11 cellular contexts compared by ENCODE assay signal in genomic region chr9:129473523-129474244, GRCh38.
DNase-seq lines count a peak whose midpoint lies in the region; ATAC-seq and TF ChIP-seq lines count a peak whose summit lies in the region.
"Had no signal": no experiment of that assay in that cellular context is flagged by ENCODE, and none has a peak within 500 bp of the region (broad histone marks: within the 10 kb centered on the region; RNA-seq: fewer than 3 reads in every experiment).

No MANE protein-coding gene starts in this region.

- intact Hi-C loops in Panc1 (cut with micrococcal nuclease; ENCODE audit: unreplicated experiment): no loop called here

- H3K27ac ChIP-seq in Panc1 (ENCODE audit: low read length) (peak overlapping the region; percentile 69), MM.1S (ENCODE audit: low read length) (no peak overlapping the region)
- H3K27ac ChIP-seq: WERI-Rb-1 had no signal

- H3K9me3 ChIP-seq in Panc1 (ENCODE audit: control insufficient read depth, insufficient read depth, low read depth, low read length) (peaks cover 3% of the 10 kb centered on the region; the same call in 1 of the 2 replicates), MM.1S (replicated peaks; ENCODE audit: insufficient read depth, low read length) (no peaks in the 10 kb centered on the region)

- H3K27me3 Mint-ChIP-seq in nephron (ENCODE audit: low read depth): peaks cover 10% of the 10 kb centered on the region
- peaks cover 2% of the 10 kb centered on the region for H3K27me3 Mint-ChIP-seq in activated CD8-positive, alpha-beta T cell treated with anti-CD3 and anti-CD28 coated beads, Interleukin-2, amount 10 ng/mL, durations not matched to agents 7 days and 5 days (ENCODE audit: low read depth)
- H3K27me3 Mint-ChIP-seq in stimulated activated memory B cell treated with anti-CD40 and anti-IgM and Interleukin-4, amounts not matched to agents 10 μg/mL and 1 μg/mL and 100 μg/mL, for 72 hours: peaks cover 65% of the 10 kb centered on the region

- no peaks in the 10 kb centered on the region for H3K36me3 Mint-ChIP-seq in nephron (ENCODE audit: low read depth)
- H3K36me3 Mint-ChIP-seq in activated CD8-positive, alpha-beta T cell treated with anti-CD3 and anti-CD28 coated beads, Interleukin-2, amount 10 ng/mL, durations not matched to agents 7 days and 5 days (ENCODE audit: low read depth): peaks cover 2% of the 10 kb centered on the region
- no peaks in the 10 kb centered on the region for H3K36me3 Mint-ChIP-seq in stimulated activated memory B cell treated with anti-CD40 and anti-IgM and Interleukin-4, amounts not matched to agents 10 μg/mL and 1 μg/mL and 100 μg/mL, for 72 hours

- no peaks in the 10 kb centered on the region for H4K20me1 ChIP-seq in MM.1S (ENCODE audit: insufficient read depth, low read length)

- H3K4me3 ChIP-seq in Panc1 (ENCODE audit: low read depth in 2 of 2, low read length in 2 of 2) (no peak overlapping the region), MM.1S (ENCODE audit: low read length) (no peak overlapping the region)

- no peaks in the 10 kb centered on the region for H3K79me2 ChIP-seq in MM.1S (ENCODE audit: low read length)

- no peak overlapping the region for H3K4me3 Mint-ChIP-seq in nephron
- no peak overlapping the region for H3K4me3 Mint-ChIP-seq in activated CD8-positive, alpha-beta T cell treated with anti-CD3 and anti-CD28 coated beads, Interleukin-2, amount 10 ng/mL, durations not matched to agents 7 days and 5 days
- H3K4me3 Mint-ChIP-seq in stimulated activated memory B cell treated with anti-CD40 and anti-IgM and Interleukin-4, amounts not matched to agents 10 μg/mL and 1 μg/mL and 100 μg/mL, for 72 hours: no peak overlapping the region
- H3K4me3 Mint-ChIP-seq: naive B cell had no signal

- peak overlapping the region; percentile 86 to 92 (median 87) for H3K27ac Mint-ChIP-seq in nephron
- no peak overlapping the region for H3K27ac Mint-ChIP-seq in activated CD8-positive, alpha-beta T cell treated with anti-CD3 and anti-CD28 coated beads, Interleukin-2, amount 10 ng/mL, durations not matched to agents 7 days and 5 days
- no peak overlapping the region for H3K27ac Mint-ChIP-seq in stimulated activated memory B cell treated with anti-CD40 and anti-IgM and Interleukin-4, amounts not matched to agents 10 μg/mL and 1 μg/mL and 100 μg/mL, for 72 hours

- no peaks in the 10 kb centered on the region for H3K27me3 ChIP-seq in Panc1 (ENCODE audit: control insufficient read depth, insufficient read depth, low read length)
- peaks cover 4% of the 10 kb centered on the region; the same call in 1 of the 2 replicates for H3K27me3 ChIP-seq in MM.1S (replicated peaks; ENCODE audit: insufficient read depth, low read length)

- no peak overlapping the region for H3K4me2 ChIP-seq in MM.1S (ENCODE audit: low read depth, low read length)

- H3K4me1 Mint-ChIP-seq in nephron: peaks cover 36% of the 10 kb centered on the region
- peaks cover 29% of the 10 kb centered on the region for H3K4me1 Mint-ChIP-seq in activated CD8-positive, alpha-beta T cell treated with anti-CD3 and anti-CD28 coated beads, Interleukin-2, amount 10 ng/mL, durations not matched to agents 7 days and 5 days (ENCODE audit: low read depth)
- no peaks in the 10 kb centered on the region for H3K4me1 Mint-ChIP-seq in stimulated activated memory B cell treated with anti-CD40 and anti-IgM and Interleukin-4, amounts not matched to agents 10 μg/mL and 1 μg/mL and 100 μg/mL, for 72 hours
- H3K4me1 Mint-ChIP-seq: naive B cell had no signal

- peaks cover 5% of the 10 kb centered on the region for H3K9me3 Mint-ChIP-seq in nephron
- peaks cover 6% of the 10 kb centered on the region for H3K9me3 Mint-ChIP-seq in activated CD8-positive, alpha-beta T cell treated with anti-CD3 and anti-CD28 coated beads, Interleukin-2, amount 10 ng/mL, durations not matched to agents 7 days and 5 days (ENCODE audit: insufficient read depth)
- H3K9me3 Mint-ChIP-seq in stimulated activated memory B cell treated with anti-CD40 and anti-IgM and Interleukin-4, amounts not matched to agents 10 μg/mL and 1 μg/mL and 100 μg/mL, for 72 hours: no peaks in the 10 kb centered on the region

- DNase-seq in AG08395 (ENCODE audit: low spot score): peak; percentile 64
- no peak for DNase-seq in Panc1 (ENCODE audit: low read depth, low spot score)
- peak; percentile 56 for DNase-seq in fibroblast of gingiva (ENCODE audit: low read depth)
- no peak for DNase-seq in activated CD8-positive, alpha-beta T cell treated with anti-CD3 and anti-CD28 coated beads, Interleukin-2, amount 10 ng/mL, durations not matched to agents 7 days and 5 days
- no peak for DNase-seq in MM.1S
- DNase-seq: naive B cell, NCI-H146, WERI-Rb-1 had no signal

- no peak overlapping the region for H2AFZ ChIP-seq in MM.1S (ENCODE audit: low read length)

- CTCF ChIA-PET in Panc1 (lab: Charles Lee): no interaction called here
- CTCF ChIA-PET in activated CD8-positive, alpha-beta T cell treated with anti-CD3 and anti-CD28 coated beads, Interleukin-2, amount 10 ng/mL, durations not matched to agents 7 days and 5 days (lab: Charles Lee): no interaction called here

- POLR2A ChIA-PET in Panc1 (lab: Charles Lee): interaction anchor here (0.5 kb wide), 1 partner anchor 312 kb away, joined by 3 read pairs; no protein-coding TSS in a partner anchor
- POLR2A ChIA-PET in activated CD8-positive, alpha-beta T cell treated with anti-CD3 and anti-CD28 coated beads, Interleukin-2, amount 10 ng/mL, durations not matched to agents 7 days and 5 days (lab: Charles Lee): interaction anchor here (1.2 to 1.9 kb wide), 2 partner anchors 11 to 13 kb away, joined by 4 read pairs; no protein-coding TSS in a partner anchor

- H3K4me1 ChIP-seq in Panc1 (ENCODE audit: control insufficient read depth, insufficient read depth, low read length) (peaks cover 35% of the 10 kb centered on the region), MM.1S (ENCODE audit: low read length) (0 out of 2 replicates have a peak, but pooled peaks cover 3% of the 10 kb centered on the region)

- H3F3A ChIP-seq in MM.1S (ENCODE audit: insufficient read depth, low read length): no peaks in the 10 kb centered on the region

- in situ Hi-C loops in Panc1 (cut with HindIII; ENCODE audit: low pct_unique_long_range_greater_than_20kb, low sequenced_read_pairs): no loop called here

- H3K9me2 ChIP-seq in MM.1S (replicated peaks; ENCODE audit: insufficient read depth, low read length): no peaks in the 10 kb centered on the region

- ATAC-seq in Panc1 (no peak), HG02884 (IDR thresholded peaks at IDR 0.05; ENCODE audit: unreplicated experiment) (no peak)
- no peak for ATAC-seq in activated CD8-positive, alpha-beta T cell treated with anti-CD3 and anti-CD28 coated beads, Interleukin-2, amount 10 ng/mL, durations not matched to agents 7 days and 5 days
- ATAC-seq in stimulated activated memory B cell treated with anti-CD40 and anti-IgM and Interleukin-4, amounts not matched to agents 10 μg/mL and 1 μg/mL and 100 μg/mL, for 72 hours: no peak

- no peak overlapping the region for H3K9ac ChIP-seq in MM.1S (ENCODE audit: low read length)

- H3K36me3 ChIP-seq in Panc1 (ENCODE audit: control insufficient read depth, insufficient read depth, low read length) (no peaks in the 10 kb centered on the region), MM.1S (replicated peaks; ENCODE audit: insufficient read depth, low read length) (no peaks in the 10 kb centered on the region)
- H3K36me3 ChIP-seq: WERI-Rb-1 had no signal

- TF ChIP-seq CTCF in Panc1 (IDR thresholded peaks at IDR 0.05) (no peak), nephron (IDR thresholded peaks at IDR 0.05; ENCODE audit: unreplicated experiment in 3 of 3) (no peak), MM.1S (IDR thresholded peaks at IDR 0.05; ENCODE audit: low read length) (no peak)

- BruUV-seq in Panc1 (replicated peaks; lab: Mats Ljungman, UMichigan): no TSS peak

Comparison
In these comparisons a context has a peak if more than half of its experiments do, and no peak if none do; other contexts are left out.
1. DNase-seq: peak in AG08395 (single experiment) and fibroblast of gingiva (single experiment); none in Panc1 (single experiment), activated CD8-positive, alpha-beta T cell treated with anti-CD3 and anti-CD28 coated beads, Interleukin-2, amount 10 ng/mL, durations not matched to agents 7 days and 5 days (single experiment) and MM.1S (single experiment).
2. H3K27ac Mint-ChIP-seq: peak in nephron (3 of 3); none in activated CD8-positive, alpha-beta T cell treated with anti-CD3 and anti-CD28 coated beads, Interleukin-2, amount 10 ng/mL, durations not matched to agents 7 days and 5 days (single experiment) and stimulated activated memory B cell treated with anti-CD40 and anti-IgM and Interleukin-4, amounts not matched to agents 10 μg/mL and 1 μg/mL and 100 μg/mL, for 72 hours (single experiment).